In the genomic region with DNA sequence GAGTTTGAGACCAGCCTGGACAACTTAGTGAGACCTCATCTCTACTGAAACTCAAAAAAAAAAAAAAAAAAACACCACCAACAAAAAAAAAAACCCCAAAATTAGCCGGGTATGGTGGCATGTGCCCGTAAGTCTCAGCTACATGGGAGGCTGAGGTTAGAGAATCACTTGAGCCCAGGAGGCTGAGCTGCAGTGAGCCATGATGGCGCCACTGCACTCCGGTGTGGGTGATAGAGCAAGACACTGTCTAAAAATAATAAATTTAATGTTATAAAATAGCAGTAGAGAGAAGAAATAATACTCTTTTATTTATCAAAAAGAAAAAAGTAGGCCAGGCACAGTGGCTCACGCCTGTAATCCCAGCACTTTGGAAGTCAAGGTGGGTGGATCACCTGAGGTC, we compare ENCODE assay signal across 35 cellular contexts. TPM values are rescaled to one million over a fixed set of nuclear protein-coding genes. Genes with fewer than 3 reads are reported as not detected.
A peak's percentile ranks its signal among the peaks of the same experiment; 100 is the strongest.
DNase-seq lines count a peak whose midpoint lies in the region; ATAC-seq, FAIRE-seq and TF ChIP-seq lines count a peak whose summit lies in the region.
"Had no signal": no experiment of that assay in that cellular context is flagged by ENCODE, and none has a peak within 500 bp of the region (broad histone marks: within the 10 kb centered on the region; RNA-seq: fewer than 3 reads in every experiment).

No MANE protein-coding gene starts in this region.

- WGBS in K562 (ENCODE audit: insufficient coverage, low coverage, missing lambda C conversion rate): 93% methylated on average over 5 of the region's 5 CpGs

- H3K27ac ChIP-seq in HEK293 (ENCODE audit: extremely low read depth, low read depth, low read length) (no peak overlapping the region), OCI-LY7 (ENCODE audit: low read depth, low read length, poor library complexity, severe bottlenecking) (no peak overlapping the region), K562 (ENCODE audit: extremely low read depth, low read depth, low read length) (no peak overlapping the region)
- H3K27ac ChIP-seq: 22Rv1; A549; BLaER1; BLaER1 treated with 17β-estradiol and CSF1 and Interleukin-3, amounts not matched to agents 10 nM and 100 nM; C4-2B had no signal

- peak; percentile 19; the same call in 1 of the 2 replicates for TF ChIP-seq POLR2A in K562 (conservative IDR thresholded peaks at IDR 0.05)

- no peaks in the 10 kb centered on the region for H3K27me3 Mint-ChIP-seq in T-helper 17 cell
- H3K27me3 Mint-ChIP-seq: B cell; CD4-positive, alpha-beta memory T cell; CD4-positive, alpha-beta T cell; CD4-positive, CD25-positive, alpha-beta regulatory T cell had no signal

- TSS peak; percentile 2 for BruUV-seq in OCI-LY7 (replicated peaks; lab: Mats Ljungman, UMichigan)
- BruUV-seq in K562 (replicated peaks; lab: Mats Ljungman, UMichigan): no TSS peak

- no peak overlapping the region for H3K27ac Mint-ChIP-seq in T-helper 17 cell
- H3K27ac Mint-ChIP-seq: B cell; CD4-positive, alpha-beta T cell; CD4-positive, CD25-positive, alpha-beta regulatory T cell; CD8-positive, alpha-beta T cell had no signal

- H2AFZ ChIP-seq in OCI-LY7 (ENCODE audit: low read length) (no peak overlapping the region), K562 (ENCODE audit: low read depth, low read length) (no peak overlapping the region)

- no peak for FAIRE-seq in K562 (lab: Jason Lieb, UNC)
- FAIRE-seq: A204.1, A549, D721Med had no signal

- H3K9me1 ChIP-seq in K562 (ENCODE audit: control insufficient read depth, insufficient read depth, low read length): peaks cover 2% of the 10 kb centered on the region

- CTCF ChIA-PET in HEK293 (lab: Yijun Ruan, JAX) (interaction anchor here (2.6 kb wide), 1 partner anchor 15 kb away, joined by 20 read pairs; no protein-coding TSS in a partner anchor), OCI-LY7 (lab: Charles Lee; ENCODE audit: unreplicated experiment) (no interaction called here), K562 (lab: Yijun Ruan, JAX; ENCODE audit: low intra/inter-chr PET ratio) (interaction anchor here (0.6 to 0.7 kb wide), 2 partner anchors 11 to 1048 kb away, joined by 3 to 9 read pairs; no protein-coding TSS in a partner anchor)

- no peak for TF ChIP-seq EP300 in K562 (IDR thresholded peaks at IDR 0.05; ENCODE audit: low read length)

- TF ChIP-seq CTCF in HEK293 (tag by site-specific recombination; IDR thresholded peaks at IDR 0.05) (no peak), OCI-LY7 (conservative IDR thresholded peaks at IDR 0.05; ENCODE audit: low read length) (no peak), K562 (IDR thresholded peaks at IDR 0.05 in 2 of 3, conservative IDR thresholded peaks at IDR 0.05 in 1 of 3; ENCODE audit: insufficient read depth in 2 of 3, low read depth in 1 of 3, low read length in 3 of 3) (no peak)

- H3K4me3 ChIP-seq in HEK293 (ENCODE audit: low read depth, low read length) (no peak overlapping the region), OCI-LY7 (ENCODE audit: low read depth, low read length, poor library complexity, severe bottlenecking) (no peak overlapping the region), K562 (no peak overlapping the region)
- H3K4me3 ChIP-seq: A549; BLaER1; BLaER1 treated with 17β-estradiol and CSF1 and Interleukin-3, amounts not matched to agents 10 nM and 100 nM had no signal

- no peak overlapping the region for H3K4me3 Mint-ChIP-seq in T-helper 17 cell
- H3K4me3 Mint-ChIP-seq: B cell; CD14-positive monocyte; CD4-positive, alpha-beta memory T cell; CD4-positive, alpha-beta T cell; CD4-positive, CD25-positive, alpha-beta regulatory T cell; CD8-positive, alpha-beta memory T cell; CD8-positive, alpha-beta T cell had no signal

- no peak for TF ChIP-seq RAD21 in K562 (CRISPR knock-in tag; conservative IDR thresholded peaks at IDR 0.05 in 1 of 2, IDR thresholded peaks at IDR 0.05 in 1 of 2)

- intact Hi-C loops in OCI-LY7 (cut with micrococcal nuclease; ENCODE audit: unreplicated experiment): no loop called here
- intact Hi-C loops in K562 (cut with micrococcal nuclease): no loop called here

- peaks cover 95 to 99% of the 10 kb centered on the region in 2 experiments for H3K36me3 ChIP-seq in HEK293 (ENCODE audit: control insufficient read depth in 2 of 2, insufficient read depth in 1 of 2, low read length in 2 of 2)
- peaks cover 94% of the 10 kb centered on the region for H3K36me3 ChIP-seq in OCI-LY7 (ENCODE audit: insufficient read depth, low read length)
- peaks cover 91% of the 10 kb centered on the region for H3K36me3 ChIP-seq in K562 (ENCODE audit: control insufficient read depth, insufficient read depth, low read length)

- H3K4me2 ChIP-seq in OCI-LY7 (ENCODE audit: low read length) (no peak overlapping the region), K562 (ENCODE audit: insufficient read depth, low read length) (no peak overlapping the region)
- H3K4me2 ChIP-seq: A549; BLaER1; BLaER1 treated with 17β-estradiol and CSF1 and Interleukin-3, amounts not matched to agents 10 nM and 100 nM had no signal

- no peaks in the 10 kb centered on the region for H3K79me2 ChIP-seq in OCI-LY7 (ENCODE audit: insufficient read depth, low read depth, low read length)
- H3K79me2 ChIP-seq in K562 (ENCODE audit: control insufficient read depth, insufficient read depth, low read length): peaks cover 2% of the 10 kb centered on the region; the same call in 1 of the 3 replicates

- in situ Hi-C loops in K562 (cut with MboI): no loop called here

- no peaks in the 10 kb centered on the region for H4K20me1 ChIP-seq in OCI-LY7 (ENCODE audit: insufficient read depth, low read length)
- peaks cover 7% of the 10 kb centered on the region; the same call in 1 of the 2 replicates for H4K20me1 ChIP-seq in K562 (replicated peaks; ENCODE audit: control insufficient read depth, insufficient read depth, low read length)
- H4K20me1 ChIP-seq: BLaER1 had no signal

- H3K36me3 Mint-ChIP-seq in T-helper 17 cell (ENCODE audit: low read depth): peaks cover 3% of the 10 kb centered on the region

- no peak overlapping the region for H3K9ac ChIP-seq in K562 (ENCODE audit: insufficient read depth in 1 of 2, low read depth in 2 of 2, low read length in 2 of 2)
- H3K9ac ChIP-seq: BLaER1 treated with 17β-estradiol and CSF1 and Interleukin-3, amounts not matched to agents 10 nM and 100 nM had no signal

- H3K9me3 ChIP-seq in HEK293 (ENCODE audit: control insufficient read depth, insufficient read depth, low read depth, low read length) (no peaks in the 10 kb centered on the region), OCI-LY7 (ENCODE audit: low read length) (no peaks in the 10 kb centered on the region), K562 (replicated peaks; ENCODE audit: control insufficient read depth, insufficient read depth, low read depth, low read length) (no peaks in the 10 kb centered on the region; the same call in 1 of the 2 replicates), T-helper 17 cell (ENCODE audit: control insufficient read depth, low read length, poor library complexity, severe bottlenecking) (no peaks in the 10 kb centered on the region)
- H3K9me3 ChIP-seq: A549; BE2C; BLaER1; BLaER1 treated with 17β-estradiol and CSF1 and Interleukin-3, amounts not matched to agents 10 nM and 100 nM; Caco-2 had no signal

- no peaks in the 10 kb centered on the region for H3K4me1 ChIP-seq in HEK293 (ENCODE audit: control insufficient read depth, insufficient read depth, low read length)
- H3K4me1 ChIP-seq in OCI-LY7 (ENCODE audit: insufficient read depth, low read length, poor library complexity, severe bottlenecking): no peaks in the 10 kb centered on the region
- H3K4me1 ChIP-seq in K562 (replicated peaks in 1 of 2; ENCODE audit: control insufficient read depth in 2 of 2, insufficient read depth in 2 of 2, low read length in 2 of 2): no peaks in the 10 kb centered on the region; a peak in 1 of 5 replicates
- H3K4me1 ChIP-seq: A549; BE2C; BLaER1; BLaER1 treated with 17β-estradiol and CSF1 and Interleukin-3, amounts not matched to agents 10 nM and 100 nM; Caco-2 had no signal

- H3K27me3 ChIP-seq in K562 (ENCODE audit: control insufficient read depth in 2 of 2, insufficient read depth in 2 of 2, low read length in 2 of 2): no peaks in the 10 kb centered on the region
- H3K27me3 ChIP-seq: BE2C; BLaER1; BLaER1 treated with 17β-estradiol and CSF1 and Interleukin-3, amounts not matched to agents 10 nM and 100 nM had no signal

- no peak for DNase-seq in OCI-LY7 (ENCODE audit: low spot score)
- no peak for DNase-seq in K562 (ENCODE audit: extremely low read depth in 1 of 4, low spot score in 3 of 4)
- DNase-seq in OCI-M2 (lab: John Stamatoyannopoulos, UW; ENCODE audit: unreplicated experiment): no peak
- no peak for DNase-seq in T-helper 17 cell
- no peak for DNase-seq in NCI-H1417 treated with DMSO at 0.1 percent for 48 hours (lab: John Stamatoyannopoulos, UW)
- DNase-seq: 8988T; ACHN; AML-193; BE2C; C1 segment of cervical spinal cord; Caco-2; Calu3; CD4-positive, alpha-beta memory T cell; CD4-positive, alpha-beta T cell; CD4-positive, CD25-positive, alpha-beta regulatory T cell; CD8-positive, alpha-beta memory T cell; CD8-positive, alpha-beta T cell; COR-L47; DMS 273 treated with DMSO at 0.1 percent for 48 hours; DMS153; DMS53; DMS79; DMS79 treated with DMSO at 0.1 percent for 48 hours; DND-41; EL had no signal

- POLR2A ChIA-PET in HEK293 (lab: Yijun Ruan, JAX): interaction anchor here (0.5 to 0.7 kb wide), 5 partner anchors 8 to 50 kb away, joined by 3 to 6 read pairs (median 4); a partner anchor contains a TSS
- POLR2A ChIA-PET in OCI-LY7 (lab: Charles Lee): interaction anchor here (0.6 to 1.2 kb wide), 5 partner anchors 9 to 37 kb away, joined by 3 to 4 read pairs (median 3); a partner anchor contains a TSS
- POLR2A ChIA-PET in K562 (lab: Yijun Ruan, JAX): interaction anchor here (0.7 to 2.6 kb wide), 7 partner anchors 9 to 135 kb away, joined by 3 to 12 read pairs (median 4); no protein-coding TSS in a partner anchor

- ATAC-seq in K562 (no peak), T-helper 17 cell (no peak)
- ATAC-seq: A549; CD8-positive, alpha-beta T cell had no signal

- H3K9me2 ChIP-seq in OCI-LY7 (ENCODE audit: insufficient read depth, low read length): no peaks in the 10 kb centered on the region

- peaks cover 4% of the 10 kb centered on the region for H3K4me1 Mint-ChIP-seq in T-helper 17 cell
- H3K4me1 Mint-ChIP-seq: B cell; CD14-positive monocyte; CD4-positive, alpha-beta memory T cell; CD8-positive, alpha-beta memory T cell had no signal

RNA-seq across cellular contexts. Expression of a gene that starts 17.4 kb away (rescaled TPM):
- 74.8 and 77.7 TPM in 2 replicates for total RNA-seq in OCI-LY7 (2014; rRNA removed; shearing (Covaris generic))
- total RNA-seq in OCI-LY7 (2022) (84.5 and 96.9 TPM in 2 replicates), K562 (2014; rRNA removed) (38.1 and 41.2 TPM in 2 replicates), K562 (2014; rRNA removed; fragmentation: Illumina TruSeq; extraction: Trizol) (17.0 and 18.0 TPM in 2 replicates), K562 (2015; rRNA removed; fragmentation: Illumina TruSeq; extraction: Trizol) (16.7 and 23.7 TPM in 2 replicates), K562 (2021) (44.0 and 45.9 TPM in 2 replicates), T-helper 17 cell (1 to 10 TPM; 3.7 to 5.3 TPM)
- total RNA-seq in K562 (2011; cell fraction: chromatin; rRNA removed; ENCODE audit: low replicate concordance): 100 and 115 TPM in 2 replicates
- 74.7 and 75.5 TPM in 2 replicates for total RNA-seq in K562 (2011; cell fraction: nucleolus; rRNA removed)
- total RNA-seq in K562 (2011; cell fraction: nucleoplasm; rRNA removed): 86.9 and 97.7 TPM in 2 replicates
- polyA plus RNA-seq in K562 (2011; rRNA removed) (28.5 and 39.6 TPM in 2 replicates), K562 (2014; fragmentation: Illumina TruSeq; extraction: Trizol) (22.3 and 24.7 TPM in 2 replicates), K562 (2014; fragmentation: Nextera tagmentation; extraction: Ambion mirVana) (10 to 100 TPM; 11.1 to 12.2 TPM), K562 (2014; rRNA removed) (45.2 and 51.4 TPM in 2 replicates)
- 17.6 and 22.6 TPM in 2 replicates for polyA plus RNA-seq in K562 (2011; cell fraction: cytosol; rRNA removed)
- polyA plus RNA-seq in K562 (2011; cell fraction: nucleus; rRNA removed): 232 and 244 TPM in 2 replicates
- 41.3 and 51.9 TPM in 2 replicates for polyA plus RNA-seq in K562 (2012)
- 10.3 and 13.1 TPM in 2 replicates for polyA minus RNA-seq in K562 (2011; rRNA and poly(A)+ RNA removed)
- 9.4 and 12.6 TPM in 2 replicates for polyA minus RNA-seq in K562 (2011; cell fraction: cytosol; rRNA and poly(A)+ RNA removed)
- polyA minus RNA-seq in K562 (2011; cell fraction: nucleus; rRNA and poly(A)+ RNA removed): 25.3 and 29.9 TPM in 2 replicates

RNA-seq across cellular contexts. Expression of a gene that starts 22.2 kb away (rescaled TPM):
- 224 and 402 TPM in 2 replicates for total RNA-seq in OCI-LY7 (2014; rRNA removed; shearing (Covaris generic))
- total RNA-seq in OCI-LY7 (2022) (149 and 150 TPM in 2 replicates), K562 (2014; rRNA removed) (226 and 263 TPM in 2 replicates), K562 (2014; rRNA removed; fragmentation: Illumina TruSeq; extraction: Trizol) (201 and 210 TPM in 2 replicates), K562 (2015; rRNA removed; fragmentation: Illumina TruSeq; extraction: Trizol) (223 and 228 TPM in 2 replicates), K562 (2021) (150 and 181 TPM in 2 replicates), T-helper 17 cell (10 to 100 TPM; 19.9 to 40.6 TPM)
- 402 and 749 TPM in 2 replicates for total RNA-seq in K562 (2011; cell fraction: chromatin; rRNA removed; ENCODE audit: low replicate concordance)
- total RNA-seq in K562 (2011; cell fraction: nucleolus; rRNA removed): 233 and 300 TPM in 2 replicates
- 292 and 338 TPM in 2 replicates for total RNA-seq in K562 (2011; cell fraction: nucleoplasm; rRNA removed)
- polyA plus RNA-seq in K562 (2011; rRNA removed) (391 and 460 TPM in 2 replicates), K562 (2014; fragmentation: Illumina TruSeq; extraction: Trizol) (248 and 284 TPM in 2 replicates), K562 (2014; fragmentation: Nextera tagmentation; extraction: Ambion mirVana) (100 to 1,000 TPM; 156 to 240 TPM), K562 (2014; rRNA removed) (256 and 264 TPM in 2 replicates)
- 329 and 446 TPM in 2 replicates for polyA plus RNA-seq in K562 (2011; cell fraction: cytosol; rRNA removed)
- 1,023 and 1,561 TPM in 2 replicates for polyA plus RNA-seq in K562 (2011; cell fraction: nucleus; rRNA removed)
- polyA plus RNA-seq in K562 (2012): 176 and 186 TPM in 2 replicates
- 342 and 344 TPM in 2 replicates for polyA minus RNA-seq in K562 (2011; rRNA and poly(A)+ RNA removed)
- 145 and 166 TPM in 2 replicates for polyA minus RNA-seq in K562 (2011; cell fraction: cytosol; rRNA and poly(A)+ RNA removed)
- 175 and 402 TPM in 2 replicates for polyA minus RNA-seq in K562 (2011; cell fraction: nucleus; rRNA and poly(A)+ RNA removed)

RNA-seq across cellular contexts. Expression of a gene that starts 37.0 kb away (rescaled TPM):
- total RNA-seq in OCI-LY7 (2014; rRNA removed; shearing (Covaris generic)): 38.3 and 46.1 TPM in 2 replicates
- total RNA-seq in OCI-LY7 (2022) (62.3 and 68.0 TPM in 2 replicates), K562 (2014; rRNA removed) (59.8 and 65.2 TPM in 2 replicates), K562 (2014; rRNA removed; fragmentation: Illumina TruSeq; extraction: Trizol) (19.2 and 22.6 TPM in 2 replicates), K562 (2015; rRNA removed; fragmentation: Illumina TruSeq; extraction: Trizol) (47.7 and 52.5 TPM in 2 replicates), K562 (2021) (79.0 and 79.3 TPM in 2 replicates), T-helper 17 cell (10 to 100 TPM; 36.9 to 38.3 TPM)
- total RNA-seq in K562 (2011; cell fraction: chromatin; rRNA removed; ENCODE audit: low replicate concordance): 131 and 331 TPM in 2 replicates
- 205 and 228 TPM in 2 replicates for total RNA-seq in K562 (2011; cell fraction: nucleolus; rRNA removed)
- total RNA-seq in K562 (2011; cell fraction: nucleoplasm; rRNA removed): 113 and 152 TPM in 2 replicates
- polyA plus RNA-seq in K562 (2011; rRNA removed) (43.7 and 56.7 TPM in 2 replicates), K562 (2014; fragmentation: Illumina TruSeq; extraction: Trizol) (35.7 and 46.7 TPM in 2 replicates), K562 (2014; fragmentation: Nextera tagmentation; extraction: Ambion mirVana) (10 to 100 TPM; 22.4 to 23.1 TPM), K562 (2014; rRNA removed) (54.5 and 55.5 TPM in 2 replicates)
- 46.7 and 62.9 TPM in 2 replicates for polyA plus RNA-seq in K562 (2011; cell fraction: cytosol; rRNA removed)
- 163 and 164 TPM in 2 replicates for polyA plus RNA-seq in K562 (2011; cell fraction: nucleus; rRNA removed)
- polyA plus RNA-seq in K562 (2012): 75.1 and 75.7 TPM in 2 replicates
- polyA minus RNA-seq in K562 (2011; rRNA and poly(A)+ RNA removed): 51.9 and 58.7 TPM in 2 replicates
- 50.4 and 51.9 TPM in 2 replicates for polyA minus RNA-seq in K562 (2011; cell fraction: cytosol; rRNA and poly(A)+ RNA removed)
- polyA minus RNA-seq in K562 (2011; cell fraction: nucleus; rRNA and poly(A)+ RNA removed): 51.0 and 77.4 TPM in 2 replicates

RNA-seq across cellular contexts. Expression of a gene that starts 39.8 kb away (rescaled TPM):
- 31.8 and 35.8 TPM in 2 replicates for total RNA-seq in OCI-LY7 (2014; rRNA removed; shearing (Covaris generic))
- total RNA-seq in OCI-LY7 (2022) (38.6 and 39.7 TPM in 2 replicates), K562 (2014; rRNA removed) (54.1 and 64.9 TPM in 2 replicates), K562 (2014; rRNA removed; fragmentation: Illumina TruSeq; extraction: Trizol) (28.2 and 33.0 TPM in 2 replicates), K562 (2015; rRNA removed; fragmentation: Illumina TruSeq; extraction: Trizol) (36.6 and 36.9 TPM in 2 replicates), K562 (2021) (42.6 and 43.0 TPM in 2 replicates), T-helper 17 cell (10 to 100 TPM; 11.1 to 12.9 TPM)
- 27.3 and 60.3 TPM in 2 replicates for total RNA-seq in K562 (2011; cell fraction: chromatin; rRNA removed; ENCODE audit: low replicate concordance)
- 59.5 and 62.4 TPM in 2 replicates for total RNA-seq in K562 (2011; cell fraction: nucleolus; rRNA removed)
- total RNA-seq in K562 (2011; cell fraction: nucleoplasm; rRNA removed): 46.9 and 47.9 TPM in 2 replicates
- polyA plus RNA-seq in K562 (2011; rRNA removed) (30.8 and 33.4 TPM in 2 replicates), K562 (2014; fragmentation: Illumina TruSeq; extraction: Trizol) (51.7 and 54.2 TPM in 2 replicates), K562 (2014; fragmentation: Nextera tagmentation; extraction: Ambion mirVana) (10 to 100 TPM; 14.9 to 21.3 TPM), K562 (2014; rRNA removed) (55.8 and 65.8 TPM in 2 replicates)
- 37.1 and 49.7 TPM in 2 replicates for polyA plus RNA-seq in K562 (2011; cell fraction: cytosol; rRNA removed)
- 37.0 and 41.5 TPM in 2 replicates for polyA plus RNA-seq in K562 (2011; cell fraction: nucleus; rRNA removed)
- 29.7 and 31.4 TPM in 2 replicates for polyA plus RNA-seq in K562 (2012)
- 21.5 and 26.2 TPM in 2 replicates for polyA minus RNA-seq in K562 (2011; rRNA and poly(A)+ RNA removed)
- 10.3 and 15.1 TPM in 2 replicates for polyA minus RNA-seq in K562 (2011; cell fraction: cytosol; rRNA and poly(A)+ RNA removed)
- polyA minus RNA-seq in K562 (2011; cell fraction: nucleus; rRNA and poly(A)+ RNA removed): 28.9 and 44.4 TPM in 2 replicates

RNA-seq across cellular contexts. Expression of a gene that starts 50.3 kb away (rescaled TPM):
- 3.9 and 4.7 TPM in 2 replicates for total RNA-seq in OCI-LY7 (2014; rRNA removed; shearing (Covaris generic))
- 13.0 and 13.2 TPM in 2 replicates for total RNA-seq in OCI-LY7 (2022)
- 35.4 and 57.8 TPM in 2 replicates for total RNA-seq in K562 (2011; cell fraction: chromatin; rRNA removed; ENCODE audit: low replicate concordance)
- total RNA-seq in K562 (2011; cell fraction: nucleolus; rRNA removed): 34.5 and 42.0 TPM in 2 replicates
- total RNA-seq in K562 (2011; cell fraction: nucleoplasm; rRNA removed): 28.3 and 30.4 TPM in 2 replicates
- total RNA-seq in K562 (2014; rRNA removed): 9.4 and 10.2 TPM in 2 replicates
- 14.3 and 14.8 TPM in 2 replicates for total RNA-seq in K562 (2014; rRNA removed; fragmentation: Illumina TruSeq; extraction: Trizol)
- 13.0 and 13.5 TPM in 2 replicates for total RNA-seq in K562 (2015; rRNA removed; fragmentation: Illumina TruSeq; extraction: Trizol)
- total RNA-seq in K562 (2021): 19.6 and 19.9 TPM in 2 replicates
- polyA plus RNA-seq in K562 (2011; rRNA removed): 25.5 and 28.0 TPM in 2 replicates
- 12.5 and 12.9 TPM in 2 replicates for polyA plus RNA-seq in K562 (2011; cell fraction: cytosol; rRNA removed)
- 34.8 and 45.4 TPM in 2 replicates for polyA plus RNA-seq in K562 (2011; cell fraction: nucleus; rRNA removed)
- polyA plus RNA-seq in K562 (2012): 22.2 and 32.7 TPM in 2 replicates
- polyA plus RNA-seq in K562 (2014; fragmentation: Illumina TruSeq; extraction: Trizol): 12.4 and 16.3 TPM in 2 replicates
- 10 to 100 TPM in 1 of 2 experiments, 1 to 10 TPM in 1; 9.8 to 10.7 TPM for polyA plus RNA-seq in K562 (2014; fragmentation: Nextera tagmentation; extraction: Ambion mirVana)
- polyA plus RNA-seq in K562 (2014; rRNA removed): 12.7 and 15.1 TPM in 2 replicates
- polyA minus RNA-seq in K562 (2011; rRNA and poly(A)+ RNA removed): 13.7 and 22.8 TPM in 2 replicates
- polyA minus RNA-seq in K562 (2011; cell fraction: cytosol; rRNA and poly(A)+ RNA removed): 4.2 and 20.6 TPM in 2 replicates
- polyA minus RNA-seq in K562 (2011; cell fraction: nucleus; rRNA and poly(A)+ RNA removed): 7.9 and 12.8 TPM in 2 replicates
- total RNA-seq in T-helper 17 cell: 10 to 100 TPM; 19.2 to 23.6 TPM
